8 cellular contexts compared by ENCODE assay signal in genomic region chrX:119784747-119785446, GRCh38. TPM values are rescaled to one million over a fixed set of nuclear protein-coding genes. Genes with fewer than 3 reads are reported as not detected.
DNase-seq lines count a peak whose midpoint lies in the region; ATAC-seq and TF ChIP-seq lines count a peak whose summit lies in the region.

No MANE protein-coding gene starts in this region.

- H2AFZ ChIP-seq in Karpas-422 (ENCODE audit: low read length) = no peak overlapping the region

- H3K4me3 Mint-ChIP-seq in WTC11 = no peak overlapping the region

- peak; percentile 49 for ATAC-seq in WTC11
- ATAC-seq in GM19328 (IDR thresholded peaks at IDR 0.05; ENCODE audit: unreplicated experiment) = no peak
- no peak for ATAC-seq in HG03469 (IDR thresholded peaks at IDR 0.05; ENCODE audit: unreplicated experiment)

- no peaks in the 10 kb centered on the region for H3K9me3 Mint-ChIP-seq in WTC11

- no peaks in the 10 kb centered on the region for H3K27me3 Mint-ChIP-seq in WTC11 (ENCODE audit: low read depth)

- CTCF ChIA-PET in WTC11 (lab: Charles Lee) = interaction anchor here (0.6 to 1.6 kb wide), 11 partner anchors 27 to 842 kb away, joined by 3 to 10 read pairs (median 5); partner anchors contain the start of genes SEPTIN6, SOWAHD and UPF3B

- peaks cover 11% of the 10 kb centered on the region for H3K4me1 ChIP-seq in Karpas-422 (ENCODE audit: low read length)

- TF ChIP-seq CTCF in WTC11 (IDR thresholded peaks at IDR 0.05) = peak; percentile 39
- peak; percentile 59 for TF ChIP-seq CTCF in retinal pigment epithelial cell (conservative IDR thresholded peaks at IDR 0.05; ENCODE audit: low read depth, low read length)

- no peak overlapping the region for H3K9ac ChIP-seq in Karpas-422 (ENCODE audit: low read length)

- POLR2A ChIA-PET in WTC11 (lab: Charles Lee) = interaction anchor here (1.5 kb wide), 1 partner anchor 68 kb away, joined by 4 read pairs; the partner anchor contains the start of gene UPF3B

- H3K27ac Mint-ChIP-seq in WTC11 = peak overlapping the region; percentile 69

- peaks cover 21% of the 10 kb centered on the region for H3K36me3 ChIP-seq in Karpas-422 (ENCODE audit: insufficient read depth, low read length)

- H3K9me2 ChIP-seq in Karpas-422 (replicated peaks; ENCODE audit: insufficient read depth, low read length) = no peaks in the 10 kb centered on the region

- peaks cover 32% of the 10 kb centered on the region; the same call in 1 of the 2 replicates for H4K20me1 ChIP-seq in Karpas-422 (ENCODE audit: insufficient read depth, low read depth, low read length)

- H3K4me2 ChIP-seq in Karpas-422 (ENCODE audit: low read depth, low read length, poor library complexity, severe bottlenecking) = no peak overlapping the region

- peak; percentile 47 for DNase-seq in NCI-H2227 (lab: John Stamatoyannopoulos, UW; ENCODE audit: unreplicated experiment)
- DNase-seq in NCI-H2227 treated with DMSO at 0.1 percent for 48 hours (lab: John Stamatoyannopoulos, UW) = no peak
- peak; percentile 79 for DNase-seq in Karpas-422
- DNase-seq in WTC11 (ENCODE audit: low spot score) = peak; percentile 41
- DNase-seq in dermis blood vessel endothelial cell = peak; percentile 60
- no peak for DNase-seq in retinal pigment epithelial cell (ENCODE audit: low read depth)

- no peaks in the 10 kb centered on the region for H3K9me3 ChIP-seq in Karpas-422 (ENCODE audit: low read length)

- H3K4me3 ChIP-seq in Karpas-422 (ENCODE audit: low read length) (no peak overlapping the region), retinal pigment epithelial cell (ENCODE audit: low read length) (no peak overlapping the region)

- H3K36me3 Mint-ChIP-seq in WTC11 = peaks cover 59% of the 10 kb centered on the region

- peaks cover 25% of the 10 kb centered on the region for H3K79me2 ChIP-seq in Karpas-422 (ENCODE audit: low read length)

- H3K27me3 ChIP-seq in Karpas-422 (ENCODE audit: low read length) = no peaks in the 10 kb centered on the region

- peaks cover 26% of the 10 kb centered on the region for H3K4me1 Mint-ChIP-seq in WTC11

- H3K27ac ChIP-seq in Karpas-422 (ENCODE audit: low read length) = no peak overlapping the region

TF ChIP-seq in WTC11, 78 proteins besides CTCF, POLR2A, EP300 and RAD21:
- peak; percentile 83; the same call in 1 of the 2 replicates for TF ChIP-seq ZNF416 (CRISPR knock-in tag; IDR thresholded peaks at IDR 0.05)
- TF ChIP-seq ZMAT4 (CRISPR knock-in tag; IDR thresholded peaks at IDR 0.05) = no peak
- TF ChIP-seq USF2 (CRISPR knock-in tag; IDR thresholded peaks at IDR 0.05) = no peak
- no peak for TF ChIP-seq MXD4 (CRISPR knock-in tag; IDR thresholded peaks at IDR 0.05; ENCODE audit: borderline replicate concordance)
- 0 out of 2 replicates have a peak, but pooled peaks have one; percentile 32 for TF ChIP-seq ERG (CRISPR knock-in tag; IDR thresholded peaks at IDR 0.05)
- peak; percentile 55; the same call in 1 of the 2 replicates for TF ChIP-seq ZNF671 (CRISPR knock-in tag; IDR thresholded peaks at IDR 0.05)
- TF ChIP-seq NR2C2 (CRISPR knock-in tag; IDR thresholded peaks at IDR 0.05) = no peak
- no peak for TF ChIP-seq ATF3 (CRISPR knock-in tag; conservative IDR thresholded peaks at IDR 0.05)

RNA-seq across cellular contexts. Expression of gene RPL39, which starts 6.5 kb away (rescaled TPM):
- 1,763 and 3,006 TPM in 2 replicates for total RNA-seq in Karpas-422 (2014; rRNA removed; shearing (Covaris generic); ENCODE audit: low replicate concordance)
- total RNA-seq in WTC11 (2021) (1,551 to 1,842 TPM (median 1,763 TPM) in 3 replicates), dermis blood vessel endothelial cell (2,423 and 9,363 TPM in 2 replicates)

RNA-seq across cellular contexts. Expression of gene SOWAHD, which starts 26.5 kb away (rescaled TPM):
- total RNA-seq in Karpas-422 (2014; rRNA removed; shearing (Covaris generic); ENCODE audit: low replicate concordance) = not detected in 2 replicates
- 3.6 to 5.0 TPM (median 4.3 TPM) in 3 replicates for total RNA-seq in WTC11 (2021)
- total RNA-seq in dermis blood vessel endothelial cell = 0.05 TPM in 1 of 2 replicates, not detected in the other

Comparison
In these comparisons a context has a peak if more than half of its experiments do, and no peak if none do; other contexts are left out.
1. DNase-seq: peak in NCI-H2227 (single experiment), Karpas-422 (single experiment), WTC11 (single experiment) and dermis blood vessel endothelial cell (single experiment); none in NCI-H2227 treated with DMSO at 0.1 percent for 48 hours (single experiment) and retinal pigment epithelial cell (single experiment).